In genomic region chr9:26675055-26675454, GRCh38 we compare ENCODE assay signal across 30 cellular contexts.
"Had no signal": no experiment of that assay in that cellular context is flagged by ENCODE, and none has a peak within 500 bp of the region (broad histone marks: within the 10 kb centered on the region; RNA-seq: fewer than 3 reads in every experiment).

No MANE protein-coding gene starts in this region.

- DNase-seq: activated B cell treated with CpG ODN at 0.5 μM for 24 hours; activated CD4-positive, alpha-beta T cell treated with anti-CD3 and anti-CD28 coated beads, Interleukin-2, amount 50 U/mL, for 1 hour; activated CD8-positive, alpha-beta T cell treated with anti-CD3 and anti-CD28 coated beads for 36 hours; activated gamma-delta T cell treated with Interleukin-2 at 50 U/mL for 16 hours; activated T-cell treated with anti-CD3 and anti-CD28 coated beads, Interleukin-2, amount 50 U/mL, for 4 hours; anterior cingulate cortex; dorsolateral prefrontal cortex; effector memory CD4-positive, alpha-beta T cell; gastrocnemius medialis; hippocampal formation; left cardiac atrium; mammary epithelial cell; naive B cell; pancreas; stimulated activated CD4-positive, alpha-beta T cell treated with anti-CD3 and anti-CD28 coated beads, Interleukin-15, amount 100 ng/mL, for 24 hours; stimulated activated CD4-positive, alpha-beta T cell treated with anti-CD3 and anti-CD28 coated beads, Interleukin-2, amount 100 ng/mL, for 24 hours; stimulated activated naive B cell treated with anti-CD40 and anti-IgM and Interleukin-4, amounts not matched to agents 10 μg/mL and 1 μg/mL and 100 μg/mL, for 72 hours; stomach; tibial artery; upper lobe of right lung had no signal

- H3K4me3 ChIP-seq: cardiac muscle cell, coronary artery, dorsolateral prefrontal cortex, gastrocnemius medialis, pancreas, prostate gland, right atrium auricular region, stomach, suprapubic skin, tibial artery, upper lobe of right lung had no signal

- H3K4me3 Mint-ChIP-seq: activated B cell treated with CpG ODN at 0.5 μM for 24 hours; activated CD8-positive, alpha-beta T cell treated with anti-CD3 and anti-CD28 coated beads for 36 hours; activated naive CD4-positive, alpha-beta T cell treated with anti-CD3 and anti-CD28 coated beads, Interleukin-2, amount 50 U/mL, for 24 hours; activated T-cell treated with anti-CD3 and anti-CD28 coated beads, Interleukin-2, amount 50 U/mL, for 4 hours; activated T-helper 17 cell treated with anti-CD3 and anti-CD28 coated beads, Interleukin-2, amount 50 U/mL, for 72 hours; brain; mesothelial cell of epicardium; naive B cell; stimulated activated naive B cell treated with anti-CD40 and anti-IgM and Interleukin-4, amounts not matched to agents 10 μg/mL and 1 μg/mL and 100 μg/mL, for 72 hours; T-helper 2 cell treated with Interferon-gamma antibody and Interleukin-4, amounts not matched to agents 5 μg/mL and 100 μg/mL, for 36 hours had no signal

- H3K9me3 ChIP-seq: gastrocnemius medialis, pancreas, prostate gland, right atrium auricular region, stomach, suprapubic skin, tibial artery, upper lobe of right lung had no signal

- H3K4me1 ChIP-seq: gastrocnemius medialis, pancreas, prostate gland, right atrium auricular region, stomach, suprapubic skin, tibial artery, upper lobe of right lung had no signal

- H3K36me3 ChIP-seq: cardiac muscle cell, gastrocnemius medialis, pancreas, prostate gland, right atrium auricular region, stomach, suprapubic skin, tibial artery, upper lobe of right lung had no signal

- H3K9me3 Mint-ChIP-seq: activated B cell treated with CpG ODN at 0.5 μM for 24 hours; activated CD8-positive, alpha-beta T cell treated with anti-CD3 and anti-CD28 coated beads for 36 hours; activated naive CD4-positive, alpha-beta T cell treated with anti-CD3 and anti-CD28 coated beads, Interleukin-2, amount 50 U/mL, for 24 hours; activated T-helper 17 cell treated with anti-CD3 and anti-CD28 coated beads, Interleukin-2, amount 50 U/mL, for 72 hours; mesothelial cell of epicardium; naive B cell; stimulated activated naive B cell treated with anti-CD40 and anti-IgM and Interleukin-4, amounts not matched to agents 10 μg/mL and 1 μg/mL and 100 μg/mL, for 72 hours; T-helper 2 cell treated with Interferon-gamma antibody and Interleukin-4, amounts not matched to agents 5 μg/mL and 100 μg/mL, for 36 hours had no signal

- H3K36me3 Mint-ChIP-seq: activated naive CD4-positive, alpha-beta T cell treated with anti-CD3 and anti-CD28 coated beads, Interleukin-2, amount 50 U/mL, for 24 hours; brain; mesothelial cell of epicardium; naive B cell; stimulated activated naive B cell treated with anti-CD40 and anti-IgM and Interleukin-4, amounts not matched to agents 10 μg/mL and 1 μg/mL and 100 μg/mL, for 72 hours had no signal

- H3K27me3 ChIP-seq: dorsolateral prefrontal cortex, gastrocnemius medialis, pancreas, right atrium auricular region, stomach, suprapubic skin, tibial artery, upper lobe of right lung had no signal

- H3K27ac Mint-ChIP-seq: activated B cell treated with CpG ODN at 0.5 μM for 24 hours; activated CD8-positive, alpha-beta T cell treated with anti-CD3 and anti-CD28 coated beads for 36 hours; activated naive CD4-positive, alpha-beta T cell treated with anti-CD3 and anti-CD28 coated beads, Interleukin-2, amount 50 U/mL, for 24 hours; activated T-helper 17 cell treated with anti-CD3 and anti-CD28 coated beads, Interleukin-2, amount 50 U/mL, for 72 hours; brain; mesothelial cell of epicardium; naive B cell; stimulated activated naive B cell treated with anti-CD40 and anti-IgM and Interleukin-4, amounts not matched to agents 10 μg/mL and 1 μg/mL and 100 μg/mL, for 72 hours; T-helper 2 cell treated with Interferon-gamma antibody and Interleukin-4, amounts not matched to agents 5 μg/mL and 100 μg/mL, for 36 hours had no signal

- ATAC-seq: activated CD8-positive, alpha-beta T cell treated with anti-CD3 and anti-CD28 coated beads for 36 hours; activated T-cell treated with anti-CD3 and anti-CD28 coated beads, Interleukin-2, amount 50 U/mL, for 4 hours; activated T-helper 17 cell treated with anti-CD3 and anti-CD28 coated beads, Interleukin-2, amount 50 U/mL, for 72 hours; gastrocnemius medialis; left cardiac atrium; pancreas; stimulated activated naive B cell treated with anti-CD40 and anti-IgM and Interleukin-4, amounts not matched to agents 10 μg/mL and 1 μg/mL and 100 μg/mL, for 72 hours; upper lobe of right lung had no signal

- H3K4me1 Mint-ChIP-seq: activated B cell treated with CpG ODN at 0.5 μM for 24 hours; activated naive CD4-positive, alpha-beta T cell treated with anti-CD3 and anti-CD28 coated beads, Interleukin-2, amount 50 U/mL, for 24 hours; activated T-helper 17 cell treated with anti-CD3 and anti-CD28 coated beads, Interleukin-2, amount 50 U/mL, for 72 hours; naive B cell; stimulated activated naive B cell treated with anti-CD40 and anti-IgM and Interleukin-4, amounts not matched to agents 10 μg/mL and 1 μg/mL and 100 μg/mL, for 72 hours had no signal

- H3K27me3 Mint-ChIP-seq: activated B cell treated with CpG ODN at 0.5 μM for 24 hours; activated CD8-positive, alpha-beta T cell treated with anti-CD3 and anti-CD28 coated beads for 36 hours; activated T-helper 17 cell treated with anti-CD3 and anti-CD28 coated beads, Interleukin-2, amount 50 U/mL, for 72 hours; brain; naive B cell; stimulated activated naive B cell treated with anti-CD40 and anti-IgM and Interleukin-4, amounts not matched to agents 10 μg/mL and 1 μg/mL and 100 μg/mL, for 72 hours had no signal

- H3K27ac ChIP-seq: cardiac muscle cell, coronary artery, dorsolateral prefrontal cortex, gastrocnemius medialis, pancreas, prostate gland, right atrium auricular region, stomach, suprapubic skin, tibial artery, upper lobe of right lung had no signal
